Comparison of ENCODE assay signal across 1 cellular context in genomic region chr19:4851551-4852290, GRCh38.
TF ChIP-seq lines count a peak whose summit lies in the region.

No MANE protein-coding gene starts in this region.

TF ChIP-seq in HepG2, 621 proteins besides CTCF, POLR2A, EP300 and RAD21 (continued from another document and continues in another):
- peak; percentile 48; the same call in 1 of the 2 replicates for TF ChIP-seq ZNF770 (CRISPR knock-in tag; IDR thresholded peaks at IDR 0.05)
- 0 out of 2 replicates have a peak, but pooled peaks have one; percentile 30 for TF ChIP-seq PHF20 (CRISPR knock-in tag; IDR thresholded peaks at IDR 0.05)
- no peak for TF ChIP-seq ATF4 (CRISPR knock-in tag; IDR thresholded peaks at IDR 0.05)
- no peak for TF ChIP-seq TFE3 (CRISPR knock-in tag; IDR thresholded peaks at IDR 0.05)
- no peak for TF ChIP-seq BRF2 (CRISPR knock-in tag; IDR thresholded peaks at IDR 0.05)
- no peak for TF ChIP-seq MIXL1 (CRISPR knock-in tag; IDR thresholded peaks at IDR 0.05)
- no peak for TF ChIP-seq TFDP2 (CRISPR knock-in tag; IDR thresholded peaks at IDR 0.05)
- no peak for TF ChIP-seq FOXO4 (CRISPR knock-in tag; conservative IDR thresholded peaks at IDR 0.05)
- no peak for TF ChIP-seq HNF1A (IDR thresholded peaks at IDR 0.05; ENCODE audit: low read depth)
- TF ChIP-seq HNF1A (CRISPR knock-in tag; IDR thresholded peaks at IDR 0.05; ENCODE audit: borderline replicate concordance), result no peak
- TF ChIP-seq HIVEP1 (CRISPR knock-in tag; IDR thresholded peaks at IDR 0.05), result no peak
- no peak for TF ChIP-seq GPBP1L1 (CRISPR knock-in tag; IDR thresholded peaks at IDR 0.05)
- TF ChIP-seq GRHL1 (CRISPR knock-in tag; conservative IDR thresholded peaks at IDR 0.05), result no peak
- TF ChIP-seq MEIS1 (CRISPR knock-in tag; IDR thresholded peaks at IDR 0.05; ENCODE audit: borderline replicate concordance), result no peak
- TF ChIP-seq ZNF12 (CRISPR knock-in tag; IDR thresholded peaks at IDR 0.05), result no peak
- TF ChIP-seq ZGPAT (CRISPR knock-in tag; IDR thresholded peaks at IDR 0.05), result 0 out of 2 replicates have a peak, but pooled peaks have one; percentile 35
- TF ChIP-seq ZFY (CRISPR knock-in tag; IDR thresholded peaks at IDR 0.05), result no peak
- TF ChIP-seq DDIT3 (CRISPR knock-in tag; IDR thresholded peaks at IDR 0.05), result no peak
- TF ChIP-seq KLF11 (CRISPR knock-in tag; IDR thresholded peaks at IDR 0.05), result 0 out of 2 replicates have a peak, but pooled peaks have one; percentile 37
- peak; percentile 50; the same call in 1 of the 2 replicates for TF ChIP-seq RXRB (CRISPR knock-in tag; IDR thresholded peaks at IDR 0.05; ENCODE audit: borderline replicate concordance)
- peak; percentile 77; the same call in 1 of the 2 replicates for TF ChIP-seq ZNF619 (CRISPR knock-in tag; IDR thresholded peaks at IDR 0.05)
- TF ChIP-seq SMARCC2 (IDR thresholded peaks at IDR 0.05), result no peak
- peak; percentile 69 for TF ChIP-seq YY1 (IDR thresholded peaks at IDR 0.05; ENCODE audit: insufficient read depth, insufficient replicate concordance, low read depth, low read length)
- peak; percentile 84 for TF ChIP-seq ZMYM3 (CRISPR knock-in tag; IDR thresholded peaks at IDR 0.05)
- TF ChIP-seq PATZ1 (CRISPR knock-in tag; IDR thresholded peaks at IDR 0.05), result peak; percentile 58
- TF ChIP-seq ZNF362 (CRISPR knock-in tag; IDR thresholded peaks at IDR 0.05; ENCODE audit: borderline replicate concordance), result peak; percentile 59; the same call in 1 of the 2 replicates
- TF ChIP-seq FOSL2 (CRISPR knock-in tag; IDR thresholded peaks at IDR 0.05), result peak; percentile 70
- TF ChIP-seq ZNF234 (CRISPR knock-in tag; conservative IDR thresholded peaks at IDR 0.05), result 0 out of 2 replicates have a peak, but pooled peaks have one; percentile 19
- peak; percentile 75 for TF ChIP-seq ESRRA (CRISPR knock-in tag; IDR thresholded peaks at IDR 0.05; ENCODE audit: low read depth)
- no peak for TF ChIP-seq CENPT (CRISPR knock-in tag; IDR thresholded peaks at IDR 0.05; ENCODE audit: low read depth)
- TF ChIP-seq NBN (conservative IDR thresholded peaks at IDR 0.05), result no peak
- TF ChIP-seq ZNF230 (CRISPR knock-in tag; IDR thresholded peaks at IDR 0.05), result no peak
- TF ChIP-seq ZNF354B (CRISPR knock-in tag; IDR thresholded peaks at IDR 0.05), result 0 out of 2 replicates have a peak, but pooled peaks have one; percentile 19
